In the genomic region with DNA sequence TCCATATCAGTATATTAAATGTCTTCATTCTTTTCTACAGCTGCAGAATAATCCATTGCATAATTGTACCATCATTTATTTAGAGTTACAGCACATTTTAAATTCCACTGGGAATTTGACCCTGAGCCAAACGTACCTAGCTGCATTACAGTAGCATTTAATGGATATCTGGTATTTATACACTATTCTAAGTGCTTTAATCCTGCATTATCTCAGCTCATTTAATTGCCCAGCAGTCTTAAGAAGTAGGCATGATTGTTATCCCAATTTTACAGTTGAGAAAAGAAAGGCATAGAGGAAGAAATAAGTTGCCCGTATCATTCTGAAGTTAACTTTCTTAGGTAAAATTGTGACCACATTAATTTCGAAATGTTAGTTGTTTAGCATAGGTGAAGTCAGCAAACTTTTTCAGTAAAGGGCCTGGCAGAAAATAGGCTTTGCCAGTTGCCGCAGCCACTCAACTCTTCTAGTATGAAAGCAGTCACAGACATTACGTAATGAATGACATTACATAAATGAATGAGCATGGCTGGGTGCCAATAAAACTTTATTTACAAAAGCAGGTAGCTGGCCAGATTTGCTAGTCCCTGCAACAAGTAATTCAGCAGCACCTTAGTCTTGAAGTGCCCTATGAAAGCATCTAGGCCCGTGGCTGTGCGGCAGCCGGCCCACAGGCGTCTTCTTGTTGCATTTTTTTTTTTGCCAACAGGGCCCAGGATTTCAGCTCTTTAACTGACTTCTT, we compare ENCODE assay signal across 18 cellular contexts. TPM values are rescaled to one million over a fixed set of nuclear protein-coding genes. Genes with fewer than 3 reads are reported as not detected.
DNase-seq lines count a peak whose midpoint lies in the region; ATAC-seq, FAIRE-seq and TF ChIP-seq lines count a peak whose summit lies in the region.
"Had no signal": no experiment of that assay in that cellular context is flagged by ENCODE, and none has a peak within 500 bp of the region (broad histone marks: within the 10 kb centered on the region; RNA-seq: fewer than 3 reads in every experiment).

No MANE protein-coding gene starts in this region.

- H3K4me3 ChIP-seq in GM12878 (no peak overlapping the region), left lung (no peak overlapping the region)
- H3K4me3 ChIP-seq: GM23338 had no signal

- peaks cover 8% of the 10 kb centered on the region for H3K36me3 Mint-ChIP-seq in activated CD4-positive, alpha-beta memory T cell treated with anti-CD3 and anti-CD28 coated beads, Interleukin-2, amount 10 ng/mL, durations not matched to agents 7 days and 5 days (ENCODE audit: low read depth)

- RAD21 ChIA-PET in GM12878 (lab: Charles Lee; ENCODE audit: unreplicated experiment), result no interaction called here

- TF ChIP-seq EP300 in GM12878 (IDR thresholded peaks at IDR 0.05; ENCODE audit: borderline replicate concordance in 1 of 2, control insufficient read depth in 1 of 2, low read depth in 2 of 2, low read length in 2 of 2), result no peak

- H3K9me3 Mint-ChIP-seq in activated CD4-positive, alpha-beta memory T cell treated with anti-CD3 and anti-CD28 coated beads, Interleukin-2, amount 10 ng/mL, durations not matched to agents 7 days and 5 days, result no peaks in the 10 kb centered on the region
- H3K9me3 Mint-ChIP-seq: activated CD4-positive, alpha-beta T cell treated with anti-CD3 and anti-CD28 coated beads, Interleukin-2, amount 10 ng/mL, durations not matched to agents 24 days and 14 days; GM23338; IgD-negative memory B cell; stimulated activated effector memory CD8-positive, alpha-beta T cell treated with anti-CD3 and anti-CD28 coated beads, Interleukin-12 subunit alpha, Interleukin-12 subunit beta, amount 100 ng/mL, for 72 hours; T-cell had no signal

- SMC1A ChIA-PET in GM12878 (lab: Charles Lee; ENCODE audit: uncharacterized antibody, unreplicated experiment), result interaction anchor here (0.5 to 1.3 kb wide), 2 partner anchors 11 to 35 kb away, joined by 3 read pairs; no protein-coding TSS in a partner anchor

- H3K4me2 ChIP-seq in GM12878 (ENCODE audit: control insufficient read depth, insufficient read depth), result no peak overlapping the region
- H3K4me2 ChIP-seq: GM23338 had no signal

- TF ChIP-seq RAD21 in GM12878 (IDR thresholded peaks at IDR 0.05; ENCODE audit: insufficient read depth, low read depth, low read length), result no peak

- peaks cover 2% of the 10 kb centered on the region for H3K4me1 Mint-ChIP-seq in activated CD4-positive, alpha-beta memory T cell treated with anti-CD3 and anti-CD28 coated beads, Interleukin-2, amount 10 ng/mL, durations not matched to agents 7 days and 5 days
- H3K4me1 Mint-ChIP-seq: activated CD4-positive, alpha-beta T cell treated with anti-CD3 and anti-CD28 coated beads, Interleukin-2, amount 10 ng/mL, durations not matched to agents 24 days and 14 days; GM23338; stimulated activated effector memory CD8-positive, alpha-beta T cell treated with anti-CD3 and anti-CD28 coated beads, Interleukin-12 subunit alpha, Interleukin-12 subunit beta, amount 100 ng/mL, for 72 hours had no signal

- H3K27me3 ChIP-seq in GM12878 (replicated peaks in 1 of 2; ENCODE audit: control insufficient read depth in 2 of 2, insufficient read depth in 2 of 2, low read length in 1 of 2) (no peaks in the 10 kb centered on the region), left lung (no peaks in the 10 kb centered on the region)

- TF ChIP-seq CTCF in GM12878 (IDR thresholded peaks at IDR 0.05 in 2 of 3, conservative IDR thresholded peaks at IDR 0.05 in 1 of 3; ENCODE audit: control insufficient read depth in 2 of 3, extremely low read depth in 1 of 3, insufficient read depth in 1 of 3, low read depth in 3 of 3, low read length in 3 of 3) (no peak), left lung (IDR thresholded peaks at IDR 0.05) (no peak), GM13976 (IDR thresholded peaks at IDR 0.05; ENCODE audit: borderline replicate concordance, control extremely low read depth, extremely low read depth, insufficient read depth, missing control alignments) (no peak)

- no peak overlapping the region for H3K9ac ChIP-seq in GM12878 (ENCODE audit: control insufficient read depth, insufficient read depth, low read length)

- WGBS in GM12878 (ENCODE audit: insufficient coverage, insufficient replicate concordance, low lambda C conversion rate, missing lambda C conversion rate), result 84% methylated on average over 9 of the region's 9 CpGs

- no peak for TF ChIP-seq POLR2A in GM12878 (IDR thresholded peaks at IDR 0.05; ENCODE audit: low read depth, low read length)

- intact Hi-C loops in GM12878 (cut with micrococcal nuclease; ENCODE audit: unreplicated experiment), result loop anchor here (10.0 kb wide), 1 partner anchor 227 kb away; no protein-coding TSS in a partner anchor
- intact Hi-C loops in left lung (cut with DNase I), result no loop called here

- H3K4me1 ChIP-seq in GM12878 (ENCODE audit: control insufficient read depth, insufficient read depth, low read length) (no peaks in the 10 kb centered on the region), left lung (peaks cover 0 to 7% of the 10 kb centered on the region in 2 donors)

- DNase-seq in H4 (ENCODE audit: low spot score) (peak; percentile 41), NAMALWA (ENCODE audit: low spot score) (peak; percentile 32), GM12878 (ENCODE audit: low read depth, low spot score) (no peak), left lung (peak in 1 of 2 donors; percentile 26), GM13976 (ENCODE audit: low spot score) (no peak)
- no peak for DNase-seq in activated CD4-positive, CD25-positive, alpha-beta regulatory T cell (lab: John Stamatoyannopoulos, UW)
- DNase-seq in activated CD4-positive, alpha-beta memory T cell treated with anti-CD3 and anti-CD28 coated beads, Interleukin-2, amount 10 ng/mL, durations not matched to agents 7 days and 5 days, result no peak
- DNase-seq: activated CD4-positive, alpha-beta T cell treated with anti-CD3 and anti-CD28 coated beads, Interleukin-2, amount 10 ng/mL, durations not matched to agents 24 days and 14 days; activated T-cell treated with anti-CD3 and anti-CD28 coated beads, Interleukin-2, amount 50 U/mL, for 48 hours; amniotic stem cell; NCI-H2081 treated with DMSO at 0.1 percent for 48 hours; stimulated activated CD4-positive, alpha-beta T cell treated with anti-CD3 and anti-CD28 coated beads, Interleukin-4, amount 100 ng/mL, for 4 hours; T-cell; trophoblast cell had no signal

- H3K27ac Mint-ChIP-seq in activated CD4-positive, alpha-beta memory T cell treated with anti-CD3 and anti-CD28 coated beads, Interleukin-2, amount 10 ng/mL, durations not matched to agents 7 days and 5 days, result no peak overlapping the region
- H3K27ac Mint-ChIP-seq: activated CD4-positive, alpha-beta T cell treated with anti-CD3 and anti-CD28 coated beads, Interleukin-2, amount 10 ng/mL, durations not matched to agents 24 days and 14 days; GM23338; IgD-negative memory B cell; stimulated activated effector memory CD8-positive, alpha-beta T cell treated with anti-CD3 and anti-CD28 coated beads, Interleukin-12 subunit alpha, Interleukin-12 subunit beta, amount 100 ng/mL, for 72 hours; T-cell had no signal

- CTCF ChIA-PET in GM12878 (lab: Yijun Ruan, JAX), result no interaction called here
- CTCF ChIA-PET in activated CD4-positive, alpha-beta memory T cell treated with anti-CD3 and anti-CD28 coated beads, Interleukin-2, amount 10 ng/mL, durations not matched to agents 7 days and 5 days (lab: Charles Lee), result no interaction called here

- H3K4me3 Mint-ChIP-seq in activated CD4-positive, alpha-beta memory T cell treated with anti-CD3 and anti-CD28 coated beads, Interleukin-2, amount 10 ng/mL, durations not matched to agents 7 days and 5 days, result no peak overlapping the region
- H3K4me3 Mint-ChIP-seq: activated CD4-positive, alpha-beta T cell treated with anti-CD3 and anti-CD28 coated beads, Interleukin-2, amount 10 ng/mL, durations not matched to agents 24 days and 14 days; GM23338; IgD-negative memory B cell; stimulated activated effector memory CD8-positive, alpha-beta T cell treated with anti-CD3 and anti-CD28 coated beads, Interleukin-12 subunit alpha, Interleukin-12 subunit beta, amount 100 ng/mL, for 72 hours; T-cell had no signal

- in situ Hi-C loops in GM12878 (cut with MboI) (no loop called here), GM13976 (cut with MboI; ENCODE audit: low sequenced_read_pairs, unreplicated experiment) (no loop called here)

- H3K9me3 ChIP-seq in GM12878 (replicated peaks; ENCODE audit: control insufficient read depth, insufficient read depth, low read length), result no peaks in the 10 kb centered on the region
- no peaks in the 10 kb centered on the region for H3K9me3 ChIP-seq in left lung

- ATAC-seq in GM12878, result no peak
- ATAC-seq in left lung, result peak; percentile 86
- ATAC-seq: GM23338; stimulated activated effector memory CD8-positive, alpha-beta T cell treated with anti-CD3 and anti-CD28 coated beads, Interleukin-12 subunit alpha, Interleukin-12 subunit beta, amount 100 ng/mL, for 72 hours; T-cell had no signal

- no TSS peak for BruUV-seq in GM12878 (replicated peaks; lab: Mats Ljungman, UMichigan)

- no peaks in the 10 kb centered on the region for H3K79me2 ChIP-seq in GM12878 (ENCODE audit: control insufficient read depth, insufficient read depth, low read length)

- H3K27ac ChIP-seq in GM12878 (ENCODE audit: control insufficient read depth, insufficient read depth), result no peak overlapping the region
- peak overlapping the region; percentile 28 to 29 for H3K27ac ChIP-seq in left lung

- no peaks in the 10 kb centered on the region for H3K27me3 Mint-ChIP-seq in activated CD4-positive, alpha-beta memory T cell treated with anti-CD3 and anti-CD28 coated beads, Interleukin-2, amount 10 ng/mL, durations not matched to agents 7 days and 5 days
- H3K27me3 Mint-ChIP-seq: activated CD4-positive, alpha-beta T cell treated with anti-CD3 and anti-CD28 coated beads, Interleukin-2, amount 10 ng/mL, durations not matched to agents 24 days and 14 days; IgD-negative memory B cell; T-cell had no signal

- FAIRE-seq in GM12878 (lab: Jason Lieb, UNC), result no peak
- FAIRE-seq: G401.6 had no signal

- H4K20me1 ChIP-seq in GM12878 (ENCODE audit: control insufficient read depth, insufficient read depth), result no peaks in the 10 kb centered on the region

- H3K36me3 ChIP-seq in GM12878 (ENCODE audit: control insufficient read depth in 2 of 2, insufficient read depth in 2 of 2, low read length in 1 of 2), result peaks cover 2 to 7% of the 10 kb centered on the region in 2 experiments
- H3K36me3 ChIP-seq in left lung, result peaks cover 0 to 27% of the 10 kb centered on the region in 2 donors

- POLR2A ChIA-PET in GM12878 (lab: Charles Lee), result no interaction called here
- POLR2A ChIA-PET in activated CD4-positive, alpha-beta memory T cell treated with anti-CD3 and anti-CD28 coated beads, Interleukin-2, amount 10 ng/mL, durations not matched to agents 7 days and 5 days (lab: Charles Lee), result no interaction called here

- H2AFZ ChIP-seq in GM12878 (ENCODE audit: control insufficient read depth, low read depth, low read length), result no peak overlapping the region
- H2AFZ ChIP-seq: GM23338 had no signal

RNA-seq across cellular contexts. Expression of a gene that starts 30.0 kb away (rescaled TPM):
- total RNA-seq in H4 (2014; rRNA removed; shearing (Covaris generic)), result 41.6 and 47.6 TPM in 2 replicates
- 93.0 and 95.2 TPM in 2 replicates for total RNA-seq in GM12878 (2013; cell fraction: nucleolus; rRNA removed)
- total RNA-seq in GM12878 (2014; rRNA removed) (23.2 and 26.9 TPM in 2 replicates), GM12878 (2014; rRNA removed; fragmentation: Illumina TruSeq; extraction: Trizol) (25.2 and 28.4 TPM in 2 replicates), GM12878 (2021) (50.0 and 54.3 TPM in 2 replicates), left lung (10 to 100 TPM; 54.7 to 71.5 TPM)
- 29.7 TPM for polyA plus RNA-seq in GM12878 (2011; ENCODE audit: low read depth)
- polyA plus RNA-seq in GM12878 (2011; rRNA removed) (31.4 and 52.3 TPM in 2 replicates), GM12878 (2014; fragmentation: Illumina TruSeq; extraction: Trizol) (28.1 and 39.5 TPM in 2 replicates), GM12878 (2014; fragmentation: Nextera tagmentation; extraction: Ambion mirVana) (10 to 100 TPM in 1 of 2 experiments, 1 to 10 TPM in 1; 9.8 to 19.6 TPM), GM12878 (2014; rRNA removed) (51.2 and 55.9 TPM in 2 replicates), GM12878 (2016; fragmentation: Nextera tagmentation; extraction: Ambion mirVana) (10 to 100 TPM; 65.5 to 71.2 TPM)
- polyA plus RNA-seq in GM12878 (2011; cell fraction: cytosol; rRNA removed), result 70.7 and 75.8 TPM in 2 replicates
- 222 and 247 TPM in 2 replicates for polyA plus RNA-seq in GM12878 (2011; cell fraction: nucleus; rRNA removed)
- 40.4 and 49.6 TPM in 2 replicates for polyA plus RNA-seq in GM12878 (2012)
- polyA minus RNA-seq in GM12878 (2011; rRNA and poly(A)+ RNA removed), result 63.3 and 69.8 TPM in 2 replicates
- polyA minus RNA-seq in GM12878 (2011; cell fraction: cytosol; rRNA and poly(A)+ RNA removed), result 25.1 and 39.0 TPM in 2 replicates
- 31.4 and 59.3 TPM in 2 replicates for polyA minus RNA-seq in GM12878 (2011; cell fraction: nucleus; rRNA and poly(A)+ RNA removed)
- total RNA-seq in activated CD4-positive, alpha-beta memory T cell treated with anti-CD3 and anti-CD28 coated beads, Interleukin-2, amount 10 ng/mL, durations not matched to agents 7 days and 5 days, result 10 to 100 TPM; 74.0 to 82.3 TPM

Comparison
In these comparisons a context has a peak if more than half of its experiments do, and no peak if none do; other contexts are left out.
1. DNase-seq: peak in H4 (single experiment) and NAMALWA (single experiment); none in GM12878 (single experiment), activated CD4-positive, CD25-positive, alpha-beta regulatory T cell (0 of 4), activated CD4-positive, alpha-beta memory T cell treated with anti-CD3 and anti-CD28 coated beads, Interleukin-2, amount 10 ng/mL, durations not matched to agents 7 days and 5 days (single experiment) and GM13976 (single experiment).